20 cellular contexts compared by ENCODE assay signal in the genomic region with DNA sequence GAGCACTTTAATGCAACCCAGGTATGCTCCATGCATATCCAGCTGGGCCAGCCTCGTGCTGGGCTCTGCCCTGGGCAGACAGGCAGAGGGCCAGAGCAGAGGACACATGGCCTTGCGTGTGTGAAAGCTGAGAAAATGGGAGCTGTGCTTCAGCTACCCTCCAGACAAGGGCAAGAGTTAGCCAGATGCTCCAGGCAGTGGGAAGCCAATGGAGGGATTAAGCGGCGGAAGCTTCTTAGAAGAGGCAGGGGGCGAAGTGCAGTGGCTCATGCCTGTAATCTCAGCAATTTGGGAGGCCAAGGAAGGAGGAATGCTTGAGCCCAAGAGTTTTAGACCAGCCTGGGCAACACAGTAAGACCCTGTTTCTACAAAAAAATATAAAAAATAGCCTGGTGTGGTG. TPM values are rescaled to one million over a fixed set of nuclear protein-coding genes. Genes with fewer than 3 reads are reported as not detected.
DNase-seq lines count a peak whose midpoint lies in the region; ATAC-seq, FAIRE-seq and TF ChIP-seq lines count a peak whose summit lies in the region.
"Had no signal": no experiment of that assay in that cellular context is flagged by ENCODE, and none has a peak within 500 bp of the region (broad histone marks: within the 10 kb centered on the region; RNA-seq: fewer than 3 reads in every experiment).

No MANE protein-coding gene starts in this region.

- TF ChIP-seq CTCF in Caco-2 (IDR thresholded peaks at IDR 0.05; ENCODE audit: insufficient read depth in 1 of 2, low read depth in 1 of 2, low read length in 1 of 2, severe bottlenecking in 1 of 2, unreplicated experiment in 1 of 2) = no peak
- TF ChIP-seq CTCF in kidney (IDR thresholded peaks at IDR 0.05; ENCODE audit: borderline replicate concordance, extremely low read depth, insufficient read depth) = no peak
- TF ChIP-seq CTCF in neutrophil (IDR thresholded peaks at IDR 0.05) = no peak

- H3K27me3 ChIP-seq in Caco-2 (replicated peaks; ENCODE audit: control insufficient read depth, insufficient read depth, low read length) = no peaks in the 10 kb centered on the region
- H3K27me3 ChIP-seq in neutrophil = no peaks in the 10 kb centered on the region
- H3K27me3 ChIP-seq: BLaER1 treated with 17β-estradiol and CSF1 and Interleukin-3, amounts not matched to agents 10 nM and 100 nM had no signal

- H3K4me1 ChIP-seq in Caco-2 (peaks cover 7% of the 10 kb centered on the region; the same call in 1 of the 2 replicates), kidney (ENCODE audit: control insufficient read depth in 1 of 2, insufficient read depth in 1 of 2, low read depth in 1 of 2, low read length in 2 of 2) (no peaks in the 10 kb centered on the region), neutrophil (ENCODE audit: control insufficient read depth in 1 of 2, insufficient read depth in 1 of 2, low read depth in 1 of 2, low read length in 1 of 2) (peaks cover 33 to 39% of the 10 kb centered on the region in 2 experiments)

- no peak for DNase-seq in Caco-2
- peak; percentile 58 for DNase-seq in NCI-H524 treated with DMSO at 0.1 percent for 48 hours (lab: John Stamatoyannopoulos, UW)
- DNase-seq in kidney = peak; percentile 35
- DNase-seq in Ammon's horn (ENCODE audit: low spot score) = no peak
- DNase-seq: 8988T; AML-193; Calu3; CD4-positive, CD25-positive, alpha-beta regulatory T cell; DMS79 treated with DMSO at 0.1 percent for 48 hours; EL; GDM1; GOT3; H9 had no signal

- ATAC-seq in HG03469 (IDR thresholded peaks at IDR 0.05; ENCODE audit: unreplicated experiment) = no peak
- no peak for ATAC-seq in HG02884 (IDR thresholded peaks at IDR 0.05; ENCODE audit: unreplicated experiment)

- intact Hi-C loops in Caco-2 (cut with micrococcal nuclease; ENCODE audit: unreplicated experiment) = no loop called here
- intact Hi-C loops in kidney (cut with DNase I) = loop anchor here (10.0 kb wide), 1 partner anchor 97 kb away; no protein-coding TSS in a partner anchor

- H3K4me1 Mint-ChIP-seq in Caco-2 (ENCODE audit: low read depth, unreplicated experiment) = peaks cover 13% of the 10 kb centered on the region
- H3K4me1 Mint-ChIP-seq: CD4-positive, CD25-positive, alpha-beta regulatory T cell had no signal

- H3K4me3 ChIP-seq in Caco-2 (ENCODE audit: low read depth, low read length) = no peak overlapping the region
- no peak overlapping the region for H3K4me3 ChIP-seq in kidney (ENCODE audit: low read length in 2 of 2)
- H3K4me3 ChIP-seq in neutrophil (ENCODE audit: low read depth in 1 of 2, low read length in 1 of 2) = no peak overlapping the region
- H3K4me3 ChIP-seq: BLaER1 treated with 17β-estradiol and CSF1 and Interleukin-3, amounts not matched to agents 10 nM and 100 nM had no signal

- CTCF ChIA-PET in Caco-2 (lab: Charles Lee) = interaction anchor here (0.5 to 3.4 kb wide), 10 partner anchors 9 to 245 kb away, joined by 3 to 25 read pairs (median 4); a partner anchor contains a TSS

- no peaks in the 10 kb centered on the region for H3K9me3 Mint-ChIP-seq in Caco-2 (ENCODE audit: unreplicated experiment)
- H3K9me3 Mint-ChIP-seq: H9 had no signal

- no TSS peak for BruUV-seq in Caco-2 (replicated peaks; lab: Mats Ljungman, UMichigan)

- H3K36me3 Mint-ChIP-seq in Caco-2 (ENCODE audit: insufficient read depth, unreplicated experiment) = peaks cover 40% of the 10 kb centered on the region
- H3K36me3 Mint-ChIP-seq: CD4-positive, CD25-positive, alpha-beta regulatory T cell had no signal

- FAIRE-seq in kidney (lab: Jason Lieb, UNC) = no peak
- FAIRE-seq: GM12892, GM19239 had no signal

- H3K36me3 ChIP-seq in Caco-2 (ENCODE audit: control insufficient read depth, insufficient read depth, low read length) (peaks cover 1% of the 10 kb centered on the region; the same call in 1 of the 2 replicates), kidney (ENCODE audit: control insufficient read depth in 1 of 2, insufficient read depth in 2 of 2, low read length in 2 of 2) (no peaks in the 10 kb centered on the region), neutrophil (no peaks in the 10 kb centered on the region)
- H3K36me3 ChIP-seq: BLaER1 treated with 17β-estradiol and CSF1 and Interleukin-3, amounts not matched to agents 10 nM and 100 nM had no signal

- H3K27me3 Mint-ChIP-seq in Caco-2 (ENCODE audit: insufficient read depth, unreplicated experiment) = no peaks in the 10 kb centered on the region

- no peak overlapping the region for H3K4me3 Mint-ChIP-seq in Caco-2 (ENCODE audit: unreplicated experiment)
- H3K4me3 Mint-ChIP-seq: CD4-positive, CD25-positive, alpha-beta regulatory T cell; H9 had no signal

- POLR2A ChIA-PET in Caco-2 (lab: Charles Lee) = interaction anchor here (0.6 kb wide), 1 partner anchor 78 kb away, joined by 3 read pairs; a partner anchor contains a TSS

- no peak overlapping the region for H3K27ac ChIP-seq in kidney (ENCODE audit: low read depth in 2 of 2, low read length in 2 of 2)
- H3K27ac ChIP-seq in neutrophil = peak overlapping the region; percentile 22
- H3K27ac ChIP-seq: BLaER1 treated with 17β-estradiol and CSF1 and Interleukin-3, amounts not matched to agents 10 nM and 100 nM had no signal

- no peak overlapping the region for H3K9ac ChIP-seq in kidney (ENCODE audit: low read length in 2 of 2)
- H3K9ac ChIP-seq: BLaER1 treated with 17β-estradiol and CSF1 and Interleukin-3, amounts not matched to agents 10 nM and 100 nM had no signal

- peak overlapping the region; percentile 13 for H3K27ac Mint-ChIP-seq in Caco-2 (ENCODE audit: unreplicated experiment)
- H3K27ac Mint-ChIP-seq: CD4-positive, CD25-positive, alpha-beta regulatory T cell had no signal

- H3K9me3 ChIP-seq in Caco-2 (no peaks in the 10 kb centered on the region), kidney (ENCODE audit: control insufficient read depth in 1 of 2, low read length in 2 of 2) (no peaks in the 10 kb centered on the region), neutrophil (no peaks in the 10 kb centered on the region)
- H3K9me3 ChIP-seq: BLaER1 treated with 17β-estradiol and CSF1 and Interleukin-3, amounts not matched to agents 10 nM and 100 nM had no signal

RNA-seq across cellular contexts. Expression of a gene that starts 9.8 kb away (rescaled TPM):
- total RNA-seq in Caco-2 (2022) (77.9 and 78.1 TPM in 2 replicates), kidney (68.2 TPM)
- 36.6 TPM for polyA plus RNA-seq in kidney (ENCODE audit: insufficient read depth, low read depth, low replicate concordance)
- polyA plus RNA-seq: CD4-positive, CD25-positive, alpha-beta regulatory T cell had no signal

RNA-seq across cellular contexts. Expression of a gene that starts 26.1 kb away (rescaled TPM):
- total RNA-seq in Caco-2 (2022) (48.4 and 55.7 TPM in 2 replicates), kidney (17.9 TPM)
- polyA plus RNA-seq in kidney (ENCODE audit: insufficient read depth, low read depth, low replicate concordance) = 6.7 TPM
- total RNA-seq: Calu3; CD4-positive, CD25-positive, alpha-beta regulatory T cell; H9; HT1080 had no signal
- polyA plus RNA-seq: CD4-positive, CD25-positive, alpha-beta regulatory T cell had no signal

Comparison
In these comparisons a context has a peak if more than half of its experiments do, and no peak if none do; other contexts are left out.
1. DNase-seq: peak in NCI-H524 treated with DMSO at 0.1 percent for 48 hours (single experiment) and kidney (single experiment); none in Caco-2 (0 of 2) and Ammon's horn (single experiment).